In the genomic region with DNA sequence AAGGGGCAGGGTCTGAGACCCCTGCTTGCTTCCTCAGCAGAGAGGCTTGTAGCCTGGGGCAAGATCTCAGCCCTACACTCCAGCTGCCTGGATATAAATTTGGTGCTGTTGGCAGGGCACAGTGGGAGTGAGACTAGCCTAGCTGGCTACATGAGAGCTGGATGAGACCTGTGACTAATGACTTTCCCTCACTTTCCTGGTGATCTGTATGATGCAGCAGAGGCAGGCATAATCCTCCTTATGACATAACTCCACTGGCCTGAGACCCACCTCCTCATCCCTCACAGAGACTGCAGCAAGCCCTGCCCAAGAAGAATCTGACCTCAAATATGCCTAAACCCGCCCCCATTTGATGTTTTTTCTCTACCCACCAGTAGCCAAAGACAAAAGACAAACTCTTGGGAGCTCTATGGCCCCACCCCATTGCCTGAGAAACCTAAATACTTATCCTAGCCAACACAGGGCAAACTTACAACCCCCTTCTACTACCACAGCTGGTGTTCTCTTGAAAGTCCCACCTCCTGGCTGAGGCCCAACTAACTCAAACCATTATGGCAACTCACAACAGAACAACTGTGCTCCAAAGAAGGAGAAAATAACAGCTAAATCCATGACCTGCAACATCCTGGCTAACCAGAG, we compare ENCODE assay signal across 26 cellular contexts.
DNase-seq lines count a peak whose midpoint lies in the region; TF ChIP-seq lines count a peak whose summit lies in the region.
"Had no signal": no experiment of that assay in that cellular context is flagged by ENCODE, and none has a peak within 500 bp of the region (broad histone marks: within the 10 kb centered on the region; RNA-seq: fewer than 3 reads in every experiment).

No MANE protein-coding gene starts in this region.

- H3K27ac ChIP-seq in BLaER1 (no peak overlapping the region), MM.1S (ENCODE audit: low read length) (no peak overlapping the region)
- H3K27ac ChIP-seq: A549, lower lobe of right lung, pancreas, right atrium auricular region, tibial artery had no signal

- H4K20me1 ChIP-seq in BLaER1 (no peaks in the 10 kb centered on the region), MM.1S (ENCODE audit: insufficient read depth, low read length) (no peaks in the 10 kb centered on the region)

- no peaks in the 10 kb centered on the region for H3K9me2 ChIP-seq in MM.1S (replicated peaks; ENCODE audit: insufficient read depth, low read length)

- H3K9me3 ChIP-seq in BLaER1 (peaks cover 12% of the 10 kb centered on the region), MM.1S (replicated peaks; ENCODE audit: insufficient read depth, low read length) (no peaks in the 10 kb centered on the region)
- H3K9me3 ChIP-seq: A549, lower lobe of right lung, mucosa of descending colon, pancreas had no signal

- no peak for TF ChIP-seq CTCF in MM.1S (IDR thresholded peaks at IDR 0.05; ENCODE audit: low read length)

- no peaks in the 10 kb centered on the region for H3K79me2 ChIP-seq in MM.1S (ENCODE audit: low read length)

- DNase-seq in HT1080 (ENCODE audit: low read depth) (peak; percentile 48), astrocyte of the hippocampus (ENCODE audit: low read depth, low spot score) (peak; percentile 6), iris pigment epithelial cell (ENCODE audit: low read depth) (peak; percentile 3), CD1c-positive myeloid dendritic cell (ENCODE audit: extremely low spot score) (no peak), DMS114 treated with DMSO at 0.1 percent for 48 hours (lab: John Stamatoyannopoulos, UW; ENCODE audit: unreplicated experiment) (no peak), MM.1S (no peak), RPMI8226 (no peak)
- DNase-seq: activated CD4-positive, alpha-beta T cell treated with anti-CD3 and anti-CD28 coated beads for 1 hour; activated CD8-positive, alpha-beta T cell treated with anti-CD3 and anti-CD28 coated beads, Interleukin-2, amount 10 ng/mL, durations not matched to agents 7 days and 5 days; anterior cingulate cortex; cortex of kidney; DMS79; GF-D8; lower lobe of right lung; mucosa of descending colon; NCI-H1436; NCI-H2081 treated with DMSO at 0.1 percent for 48 hours; NCI-H510A; NK-92 treated with Interleukin-12 subunit alpha and Interleukin-12 subunit beta, amount 100 ng/mL, for 24 hours; pancreas; stimulated activated CD4-positive, alpha-beta T cell treated with anti-CD3 and anti-CD28 coated beads, Interleukin-2, amount 100 ng/mL, for 24 hours; T-helper 1 cell; tibial artery had no signal

- H3K4me2 ChIP-seq in BLaER1, result peak overlapping the region; percentile 47
- no peak overlapping the region for H3K4me2 ChIP-seq in MM.1S (ENCODE audit: low read depth, low read length)
- H3K4me2 ChIP-seq: A549 had no signal

- H3K4me1 ChIP-seq in BLaER1, result peaks cover 7% of the 10 kb centered on the region
- H3K4me1 ChIP-seq in MM.1S (ENCODE audit: low read length), result no peaks in the 10 kb centered on the region
- H3K4me1 ChIP-seq: A549, lower lobe of right lung, pancreas, right atrium auricular region, tibial artery had no signal

- H3K9ac ChIP-seq in BLaER1, result no peak overlapping the region
- H3K9ac ChIP-seq in MM.1S (ENCODE audit: low read length), result no peak overlapping the region

- H3K27me3 ChIP-seq in BLaER1 (no peaks in the 10 kb centered on the region), MM.1S (replicated peaks; ENCODE audit: insufficient read depth, low read length) (no peaks in the 10 kb centered on the region)
- H3K27me3 ChIP-seq: pancreas, right atrium auricular region, tibial artery had no signal

- no peak overlapping the region for H3K4me3 ChIP-seq in BLaER1
- no peak overlapping the region for H3K4me3 ChIP-seq in MM.1S (ENCODE audit: low read length)
- H3K4me3 ChIP-seq: A549, lower lobe of right lung, mucosa of descending colon, pancreas, right atrium auricular region, tibial artery had no signal

- H3F3A ChIP-seq in MM.1S (ENCODE audit: insufficient read depth, low read length), result no peaks in the 10 kb centered on the region

- no peaks in the 10 kb centered on the region for H3K36me3 ChIP-seq in BLaER1
- H3K36me3 ChIP-seq in MM.1S (replicated peaks; ENCODE audit: insufficient read depth, low read length), result no peaks in the 10 kb centered on the region
- H3K36me3 ChIP-seq: lower lobe of right lung, pancreas, right atrium auricular region, tibial artery had no signal

- H2AFZ ChIP-seq in MM.1S (ENCODE audit: low read length), result no peak overlapping the region

Comparison
In these comparisons a context has a peak if more than half of its experiments do, and no peak if none do; other contexts are left out.
1. DNase-seq: peak in HT1080 (single experiment), astrocyte of the hippocampus (single experiment) and iris pigment epithelial cell (single experiment); none in CD1c-positive myeloid dendritic cell (single experiment), DMS114 treated with DMSO at 0.1 percent for 48 hours (single experiment), MM.1S (single experiment) and RPMI8226 (single experiment).